14 cellular contexts compared by ENCODE assay signal in the genomic region with DNA sequence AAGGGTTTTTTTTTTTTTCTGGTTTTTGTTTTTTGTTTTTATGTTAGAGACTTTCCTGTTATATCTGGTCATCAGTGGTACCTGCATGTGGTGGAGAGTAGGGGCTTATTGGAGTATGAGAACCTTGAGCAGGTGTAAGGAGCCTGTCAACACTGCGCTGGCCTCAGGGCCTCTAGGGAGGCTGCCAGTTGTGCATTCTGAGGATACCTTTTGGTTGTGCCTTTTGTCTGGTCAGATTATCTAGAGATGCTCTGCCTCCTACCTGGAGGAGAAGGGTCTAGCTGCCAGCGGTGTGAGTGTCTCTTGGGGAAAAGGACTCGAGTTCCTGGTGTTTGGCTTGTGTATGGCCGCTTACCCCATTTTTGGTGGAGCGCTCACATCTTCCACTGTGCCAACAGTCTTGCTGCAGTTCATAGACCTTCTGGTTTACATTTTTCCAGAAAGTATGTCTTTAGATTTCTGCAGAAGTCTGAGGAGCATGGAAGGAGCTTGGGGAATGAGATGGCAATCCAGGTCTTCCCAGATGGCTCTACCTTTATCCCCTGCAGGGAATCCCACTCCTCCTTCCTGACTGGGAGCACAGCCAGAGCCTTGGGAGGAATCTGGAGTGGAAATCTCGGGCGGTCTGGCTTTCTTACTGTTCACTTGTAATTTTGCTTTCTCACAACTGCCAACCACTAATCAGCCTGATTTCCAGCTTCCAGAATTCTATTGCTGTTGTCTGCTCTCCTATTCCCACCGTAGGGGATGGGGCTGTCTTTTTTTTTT. TPM values are rescaled to one million over a fixed set of nuclear protein-coding genes. Genes with fewer than 3 reads are reported as not detected.
A peak's percentile ranks its signal among the peaks of the same experiment; 100 is the strongest.
DNase-seq lines count a peak whose midpoint lies in the region; ATAC-seq, FAIRE-seq and TF ChIP-seq lines count a peak whose summit lies in the region.
"Had no signal": no experiment of that assay in that cellular context is flagged by ENCODE, and none has a peak within 500 bp of the region (broad histone marks: within the 10 kb centered on the region; RNA-seq: fewer than 3 reads in every experiment).

No MANE protein-coding gene starts in this region.

- no peak for TF ChIP-seq POLR2A in vagina (IDR thresholded peaks at IDR 0.05)

- peaks cover 48% of the 10 kb centered on the region for H3K36me3 Mint-ChIP-seq in stimulated activated naive CD8-positive, alpha-beta T cell treated with anti-CD3 and anti-CD28 coated beads, Interleukin-15, Interleukin-2, amounts not matched to agents 100 ng/mL and 50 ng/mL, for 24 hours (ENCODE audit: low read depth)
- peaks cover 69% of the 10 kb centered on the region for H3K36me3 Mint-ChIP-seq in activated T-helper 2 cell treated with anti-CD3 and anti-CD28 coated beads, Interferon-gamma antibody, Interleukin-2, Interleukin-4, amounts not matched to agents 10 μg/mL and 5 μg/mL and 100 μg/mL, durations not matched to agents 14 hours and 24 hours and 36 hours (ENCODE audit: low read depth)

- peaks cover 71% of the 10 kb centered on the region for H3K4me1 Mint-ChIP-seq in stimulated activated naive CD8-positive, alpha-beta T cell treated with anti-CD3 and anti-CD28 coated beads, Interleukin-15, Interleukin-2, amounts not matched to agents 100 ng/mL and 50 ng/mL, for 24 hours (ENCODE audit: low read depth)
- H3K4me1 Mint-ChIP-seq in activated T-helper 2 cell treated with anti-CD3 and anti-CD28 coated beads, Interferon-gamma antibody, Interleukin-2, Interleukin-4, amounts not matched to agents 10 μg/mL and 5 μg/mL and 100 μg/mL, durations not matched to agents 14 hours and 24 hours and 36 hours (ENCODE audit: low read depth): peaks cover 62% of the 10 kb centered on the region

- H3K36me3 ChIP-seq in keratinocyte (ENCODE audit: control insufficient read depth in 2 of 2, extremely low read depth in 1 of 2, insufficient read depth in 2 of 2, low read length in 2 of 2) (peaks cover 7 to 35% of the 10 kb centered on the region in 2 experiments), vagina (peaks cover 0 to under 1% of the 10 kb centered on the region in 2 donors)

- no peak for ATAC-seq in stimulated activated naive CD8-positive, alpha-beta T cell treated with anti-CD3 and anti-CD28 coated beads, Interleukin-15, Interleukin-2, amounts not matched to agents 100 U/mL and 50 U/mL, for 24 hours
- no peak for ATAC-seq in GM18498 (IDR thresholded peaks at IDR 0.05; ENCODE audit: unreplicated experiment)

- no peak for DNase-seq in stimulated activated naive CD8-positive, alpha-beta T cell treated with anti-CD3 and anti-CD28 coated beads, Interleukin-15, Interleukin-2, amounts not matched to agents 100 U/mL and 50 U/mL, for 24 hours
- no peak for DNase-seq in activated T-helper 2 cell treated with anti-CD3 and anti-CD28 coated beads, Interferon-gamma antibody, Interleukin-2, Interleukin-4, amounts not matched to agents 10 μg/mL and 5 μg/mL and 100 μg/mL, durations not matched to agents 14 hours and 24 hours and 36 hours (ENCODE audit: low spot score)
- DNase-seq in keratinocyte (ENCODE audit: low read depth, low spot score) (no peak), vagina (ENCODE audit: extremely low spot score in 2 of 2) (no peak), NCI-H69 (lab: John Stamatoyannopoulos, UW) (no peak), HPDE6-E6E7 (ENCODE audit: extremely low spot score) (no peak)
- DNase-seq: DND-41; effector CD4-positive, alpha-beta T cell; NCI-H1417; NCI-H526 had no signal

- H3K27ac ChIP-seq in keratinocyte (ENCODE audit: control insufficient read depth, insufficient read depth, low read length) (peak overlapping the region; percentile 48), vagina (peak overlapping the region; percentile 79)
- H3K27ac ChIP-seq: BLaER1 had no signal

- no peaks in the 10 kb centered on the region for H3K9me1 ChIP-seq in keratinocyte (ENCODE audit: control insufficient read depth, extremely low read depth, insufficient read depth, low read length)

- H3K27me3 Mint-ChIP-seq in stimulated activated naive CD8-positive, alpha-beta T cell treated with anti-CD3 and anti-CD28 coated beads, Interleukin-15, Interleukin-2, amounts not matched to agents 100 ng/mL and 50 ng/mL, for 24 hours: no peaks in the 10 kb centered on the region
- H3K27me3 Mint-ChIP-seq in activated T-helper 2 cell treated with anti-CD3 and anti-CD28 coated beads, Interferon-gamma antibody, Interleukin-2, Interleukin-4, amounts not matched to agents 10 μg/mL and 5 μg/mL and 100 μg/mL, durations not matched to agents 14 hours and 24 hours and 36 hours (ENCODE audit: low read depth): no peaks in the 10 kb centered on the region

- H3K4me3 ChIP-seq in keratinocyte (ENCODE audit: control insufficient read depth in 2 of 3, extremely low read depth in 1 of 3, insufficient read depth in 2 of 3, low read depth in 1 of 3, low read length in 3 of 3) (no peak overlapping the region), vagina (no peak overlapping the region)
- H3K4me3 ChIP-seq: ascending aorta, BLaER1 had no signal

- no peaks in the 10 kb centered on the region for H3K9me3 Mint-ChIP-seq in stimulated activated naive CD8-positive, alpha-beta T cell treated with anti-CD3 and anti-CD28 coated beads, Interleukin-15, Interleukin-2, amounts not matched to agents 100 ng/mL and 50 ng/mL, for 24 hours
- no peaks in the 10 kb centered on the region for H3K9me3 Mint-ChIP-seq in activated T-helper 2 cell treated with anti-CD3 and anti-CD28 coated beads, Interferon-gamma antibody, Interleukin-2, Interleukin-4, amounts not matched to agents 10 μg/mL and 5 μg/mL and 100 μg/mL, durations not matched to agents 14 hours and 24 hours and 36 hours

- H3K27ac Mint-ChIP-seq in stimulated activated naive CD8-positive, alpha-beta T cell treated with anti-CD3 and anti-CD28 coated beads, Interleukin-15, Interleukin-2, amounts not matched to agents 100 ng/mL and 50 ng/mL, for 24 hours: peak overlapping the region; percentile 66
- H3K27ac Mint-ChIP-seq in activated T-helper 2 cell treated with anti-CD3 and anti-CD28 coated beads, Interferon-gamma antibody, Interleukin-2, Interleukin-4, amounts not matched to agents 10 μg/mL and 5 μg/mL and 100 μg/mL, durations not matched to agents 14 hours and 24 hours and 36 hours: peak overlapping the region; percentile 24

- no peaks in the 10 kb centered on the region for H3K27me3 ChIP-seq in keratinocyte (ENCODE audit: control insufficient read depth, extremely low read depth, insufficient read depth, low read length)
- no peaks in the 10 kb centered on the region for H3K27me3 ChIP-seq in vagina
- H3K27me3 ChIP-seq: ascending aorta, BLaER1 had no signal

- dilution Hi-C loops in keratinocyte (cut with MboI; ENCODE audit: extremely low pct_ligation_motif_present, low sequenced_read_pairs): no loop called here

- peaks cover 40% of the 10 kb centered on the region for H3K4me1 ChIP-seq in keratinocyte (ENCODE audit: control insufficient read depth, extremely low read depth, insufficient read depth, low read length)
- peaks cover 44% of the 10 kb centered on the region for H3K4me1 ChIP-seq in vagina

- intact Hi-C loops in activated T-helper 2 cell treated with anti-CD3 and anti-CD28 coated beads, Interferon-gamma antibody, Interleukin-2, Interleukin-4, amounts not matched to agents 10 μg/mL and 5 μg/mL and 100 μg/mL, durations not matched to agents 14 hours and 24 hours and 36 hours (cut with micrococcal nuclease): loop anchor here (2.0 to 5.0 kb wide), 4 partner anchors 49 to 448 kb away; a partner anchor contains a TSS
- intact Hi-C loops in vagina (cut with DNase I): no loop called here

- H3K9me3 ChIP-seq in keratinocyte (ENCODE audit: control insufficient read depth, low read depth, low read length) (no peaks in the 10 kb centered on the region), vagina (no peaks in the 10 kb centered on the region)
- H3K9me3 ChIP-seq: ascending aorta, BLaER1 had no signal

- TF ChIP-seq CTCF in keratinocyte (optimal IDR thresholded peaks at IDR 0.05 in 1 of 3, IDR thresholded peaks at IDR 0.05 in 1 of 3, conservative IDR thresholded peaks at IDR 0.05 in 1 of 3; ENCODE audit: extremely low read depth in 1 of 3, insufficient read depth in 2 of 3, low read length in 3 of 3): no peak
- no peak for TF ChIP-seq CTCF in vagina (IDR thresholded peaks at IDR 0.05)

- no peaks in the 10 kb centered on the region for H4K20me1 ChIP-seq in keratinocyte (ENCODE audit: control insufficient read depth, extremely low read depth, insufficient read depth, low read length)

- H3K4me2 ChIP-seq in keratinocyte (ENCODE audit: control insufficient read depth, extremely low read depth, insufficient read depth, low read depth, low read length): no peak overlapping the region
- H3K4me2 ChIP-seq: BLaER1 had no signal

- peaks cover 74% of the 10 kb centered on the region for H3K79me2 ChIP-seq in keratinocyte (ENCODE audit: control insufficient read depth, insufficient read depth, low read length)

- FAIRE-seq in keratinocyte (lab: Jason Lieb, UNC): no peak

- no peak overlapping the region for H2AFZ ChIP-seq in keratinocyte (ENCODE audit: control insufficient read depth, low read length)

- H3K4me3 Mint-ChIP-seq in stimulated activated naive CD8-positive, alpha-beta T cell treated with anti-CD3 and anti-CD28 coated beads, Interleukin-15, Interleukin-2, amounts not matched to agents 100 ng/mL and 50 ng/mL, for 24 hours: no peak overlapping the region
- H3K4me3 Mint-ChIP-seq in activated T-helper 2 cell treated with anti-CD3 and anti-CD28 coated beads, Interferon-gamma antibody, Interleukin-2, Interleukin-4, amounts not matched to agents 10 μg/mL and 5 μg/mL and 100 μg/mL, durations not matched to agents 14 hours and 24 hours and 36 hours (ENCODE audit: low read depth): no peak overlapping the region

- H3K9ac ChIP-seq in keratinocyte (ENCODE audit: control insufficient read depth, extremely low read depth, insufficient read depth, low read length): no peak overlapping the region
- H3K9ac ChIP-seq: BLaER1 had no signal

RNA-seq across cellular contexts. Expression of a gene that starts 49.9 kb away (rescaled TPM):
- 93.2 and 94.6 TPM in 2 replicates for total RNA-seq in activated T-helper 2 cell treated with anti-CD3 and anti-CD28 coated beads, Interferon-gamma antibody, Interleukin-2, Interleukin-4, amounts not matched to agents 10 μg/mL and 5 μg/mL and 100 μg/mL, durations not matched to agents 14 hours and 24 hours and 36 hours
- 53.3 to 67.4 TPM (median 61.6 TPM) in 3 replicates for polyA plus RNA-seq in keratinocyte
- polyA plus RNA-seq in keratinocyte (2011; ENCODE audit: low read depth): 14.0 TPM
- 71.8 and 85.6 TPM in 2 replicates for polyA plus RNA-seq in keratinocyte (2011; cell fraction: cytosol; rRNA removed)
- polyA plus RNA-seq in keratinocyte (2011; cell fraction: nucleus; rRNA removed): 107 and 110 TPM in 2 replicates
- polyA plus RNA-seq in keratinocyte (2012; ENCODE audit: low replicate concordance): 42.2 and 66.1 TPM in 2 replicates
- polyA minus RNA-seq in keratinocyte: 65.6 to 73.7 TPM (median 70.3 TPM) in 3 replicates
- 61.6 TPM for polyA minus RNA-seq in keratinocyte (2011; cell fraction: cytosol; rRNA and poly(A)+ RNA removed)
- polyA minus RNA-seq in keratinocyte (2011; cell fraction: nucleus; rRNA and poly(A)+ RNA removed): 38.7 and 64.7 TPM in 2 replicates
- total RNA-seq in vagina: 25.3 TPM
